1 cellular context compared by ENCODE assay signal in genomic region chr13:95256086-95256485, GRCh38.
TF ChIP-seq lines count a peak whose summit lies in the region.

No MANE protein-coding gene starts in this region.

TF ChIP-seq in HCT116, 20 proteins besides CTCF, POLR2A, EP300 and RAD21 (continued from another document):
- no peak for TF ChIP-seq REST (IDR thresholded peaks at IDR 0.05; ENCODE audit: low read depth)
- TF ChIP-seq YY1 (IDR thresholded peaks at IDR 0.05; ENCODE audit: extremely low read depth, insufficient replicate concordance, low read depth, low read length), result peak; percentile 63
- TF ChIP-seq ATF3 (IDR thresholded peaks at IDR 0.05), result peak; percentile 78
- TF ChIP-seq CEBPB (IDR thresholded peaks at IDR 0.05; ENCODE audit: low read depth), result peak; percentile 82
- TF ChIP-seq FOSL1 (IDR thresholded peaks at IDR 0.05; ENCODE audit: low read depth), result peak; percentile 98
- TF ChIP-seq ZFX (IDR thresholded peaks at IDR 0.05), result no peak
- TF ChIP-seq SP1 (IDR thresholded peaks at IDR 0.05; ENCODE audit: low read depth), result peak; percentile 93
- no peak for TF ChIP-seq ELF1 (IDR thresholded peaks at IDR 0.05; ENCODE audit: borderline replicate concordance, low read depth)
- TF ChIP-seq CBX3 (IDR thresholded peaks at IDR 0.05; ENCODE audit: low read depth), result peak; percentile 96
- TF ChIP-seq ZBTB33 (IDR thresholded peaks at IDR 0.05; ENCODE audit: extremely low read depth, insufficient replicate concordance, low read length), result no peak
- TF ChIP-seq EZH2 (IDR thresholded peaks at IDR 0.05), result no peak
